1 cellular context compared by ENCODE assay signal in the genomic region with DNA sequence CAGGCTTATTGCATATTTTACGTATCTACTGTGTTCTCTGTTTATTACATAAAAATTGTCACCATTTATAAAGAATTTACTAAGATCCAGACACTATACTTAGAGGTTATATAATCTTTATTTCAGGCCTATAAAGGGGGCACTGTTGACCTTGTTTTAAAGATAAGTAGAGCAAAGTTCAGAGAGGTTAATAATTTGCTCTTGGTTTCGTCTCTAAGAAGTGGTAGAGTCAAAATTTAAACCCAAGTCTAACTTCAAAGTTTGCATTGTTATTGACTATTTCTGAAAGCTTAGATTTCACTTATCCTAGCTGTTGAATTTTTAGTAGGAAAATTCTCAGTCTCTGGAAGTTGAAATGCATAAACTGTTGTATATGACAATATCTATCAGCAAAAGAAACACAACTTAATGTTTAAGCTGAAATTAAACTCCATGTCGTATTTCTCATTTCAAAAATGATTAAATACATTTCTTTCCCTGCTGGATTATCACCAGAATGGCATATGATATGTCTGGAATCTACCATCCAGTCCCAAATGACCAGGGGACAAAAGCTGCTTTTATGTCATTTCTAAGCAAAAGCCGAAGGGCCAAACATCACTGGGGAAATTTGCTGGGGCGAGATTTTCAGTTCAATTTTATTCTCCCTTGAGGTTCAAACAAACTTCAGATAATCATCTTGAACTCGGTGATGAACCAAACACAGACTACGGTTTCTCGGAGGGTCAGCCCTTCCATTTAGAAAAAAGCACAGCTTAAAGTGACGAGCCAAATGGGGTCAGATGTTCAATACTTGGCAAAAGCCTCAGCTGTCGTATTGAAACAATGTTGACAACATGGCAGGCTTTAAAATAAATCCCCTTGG.
TF ChIP-seq lines count a peak whose summit lies in the region.

No MANE protein-coding gene starts in this region.

TF ChIP-seq in HepG2, 621 proteins besides CTCF, POLR2A, EP300 and RAD21 (continued from another document and continues in another):
- TF ChIP-seq, protein P1, sequence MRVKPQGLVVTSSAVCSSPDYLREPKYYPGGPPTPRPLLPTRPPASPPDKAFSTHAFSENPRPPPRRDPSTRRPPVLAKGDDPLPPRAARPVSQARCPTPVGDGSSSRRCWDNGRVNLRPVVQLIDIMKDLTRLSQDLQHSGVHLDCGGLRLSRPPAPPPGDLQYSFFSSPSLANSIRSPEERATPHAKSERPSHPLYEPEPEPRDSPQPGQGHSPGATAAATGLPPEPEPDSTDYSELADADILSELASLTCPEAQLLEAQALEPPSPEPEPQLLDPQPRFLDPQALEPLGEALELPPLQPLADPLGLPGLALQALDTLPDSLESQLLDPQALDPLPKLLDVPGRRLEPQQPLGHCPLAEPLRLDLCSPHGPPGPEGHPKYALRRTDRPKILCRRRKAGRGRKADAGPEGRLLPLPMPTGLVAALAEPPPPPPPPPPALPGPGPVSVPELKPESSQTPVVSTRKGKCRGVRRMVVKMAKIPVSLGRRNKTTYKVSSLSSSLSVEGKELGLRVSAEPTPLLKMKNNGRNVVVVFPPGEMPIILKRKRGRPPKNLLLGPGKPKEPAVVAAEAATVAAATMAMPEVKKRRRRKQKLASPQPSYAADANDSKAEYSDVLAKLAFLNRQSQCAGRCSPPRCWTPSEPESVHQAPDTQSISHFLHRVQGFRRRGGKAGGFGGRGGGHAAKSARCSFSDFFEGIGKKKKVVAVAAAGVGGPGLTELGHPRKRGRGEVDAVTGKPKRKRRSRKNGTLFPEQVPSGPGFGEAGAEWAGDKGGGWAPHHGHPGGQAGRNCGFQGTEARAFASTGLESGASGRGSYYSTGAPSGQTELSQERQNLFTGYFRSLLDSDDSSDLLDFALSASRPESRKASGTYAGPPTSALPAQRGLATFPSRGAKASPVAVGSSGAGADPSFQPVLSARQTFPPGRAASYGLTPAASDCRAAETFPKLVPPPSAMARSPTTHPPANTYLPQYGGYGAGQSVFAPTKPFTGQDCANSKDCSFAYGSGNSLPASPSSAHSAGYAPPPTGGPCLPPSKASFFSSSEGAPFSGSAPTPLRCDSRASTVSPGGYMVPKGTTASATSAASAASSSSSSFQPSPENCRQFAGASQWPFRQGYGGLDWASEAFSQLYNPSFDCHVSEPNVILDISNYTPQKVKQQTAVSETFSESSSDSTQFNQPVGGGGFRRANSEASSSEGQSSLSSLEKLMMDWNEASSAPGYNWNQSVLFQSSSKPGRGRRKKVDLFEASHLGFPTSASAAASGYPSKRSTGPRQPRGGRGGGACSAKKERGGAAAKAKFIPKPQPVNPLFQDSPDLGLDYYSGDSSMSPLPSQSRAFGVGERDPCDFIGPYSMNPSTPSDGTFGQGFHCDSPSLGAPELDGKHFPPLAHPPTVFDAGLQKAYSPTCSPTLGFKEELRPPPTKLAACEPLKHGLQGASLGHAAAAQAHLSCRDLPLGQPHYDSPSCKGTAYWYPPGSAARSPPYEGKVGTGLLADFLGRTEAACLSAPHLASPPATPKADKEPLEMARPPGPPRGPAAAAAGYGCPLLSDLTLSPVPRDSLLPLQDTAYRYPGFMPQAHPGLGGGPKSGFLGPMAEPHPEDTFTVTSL (CRISPR knock-in tag; IDR thresholded peaks at IDR 0.05; ENCODE audit: borderline replicate concordance), result peak; percentile 36; the same call in 1 of the 2 replicates
- no peak for TF ChIP-seq KLF6 (CRISPR knock-in tag; IDR thresholded peaks at IDR 0.05)
- TF ChIP-seq, protein P2, sequence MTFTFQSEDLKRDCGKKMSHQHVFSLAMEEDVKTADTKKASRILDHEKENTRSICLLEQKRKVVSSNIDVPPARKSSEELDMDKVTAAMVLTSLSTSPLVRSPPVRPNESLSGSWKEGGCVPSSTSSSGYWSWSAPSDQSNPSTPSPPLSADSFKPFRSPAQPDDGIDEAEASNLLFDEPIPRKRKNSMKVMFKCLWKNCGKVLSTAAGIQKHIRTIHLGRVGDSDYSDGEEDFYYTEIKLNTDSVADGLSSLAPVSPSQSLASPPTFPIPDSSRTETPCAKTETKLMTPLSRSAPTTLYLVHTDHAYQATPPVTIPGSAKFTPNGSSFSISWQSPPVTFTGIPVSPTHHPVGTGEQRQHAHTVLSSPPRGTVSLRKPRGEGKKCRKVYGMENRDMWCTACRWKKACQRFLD (CRISPR knock-in tag; IDR thresholded peaks at IDR 0.05; ENCODE audit: borderline replicate concordance), result no peak
- TF ChIP-seq ZFP36L1 (CRISPR knock-in tag; IDR thresholded peaks at IDR 0.05), result no peak
- TF ChIP-seq, protein P3, sequence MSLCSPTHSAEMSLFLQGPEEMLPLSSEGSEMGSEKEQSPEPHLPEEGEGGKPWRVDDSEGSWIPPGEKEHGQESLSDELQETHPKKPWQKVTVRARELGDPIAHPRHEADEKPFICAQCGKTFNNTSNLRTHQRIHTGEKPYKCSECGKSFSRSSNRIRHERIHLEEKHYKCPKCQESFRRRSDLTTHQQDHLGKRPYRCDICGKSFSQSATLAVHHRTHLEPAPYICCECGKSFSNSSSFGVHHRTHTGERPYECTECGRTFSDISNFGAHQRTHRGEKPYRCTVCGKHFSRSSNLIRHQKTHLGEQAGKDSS (CRISPR knock-in tag; IDR thresholded peaks at IDR 0.05; ENCODE audit: borderline replicate concordance, low read depth), result no peak
- no peak for TF ChIP-seq ZNF350 (CRISPR knock-in tag; IDR thresholded peaks at IDR 0.05; ENCODE audit: borderline replicate concordance, low read depth)
- TF ChIP-seq SRF (IDR thresholded peaks at IDR 0.05; ENCODE audit: low read depth, low read length), result no peak
- TF ChIP-seq, protein P4, sequence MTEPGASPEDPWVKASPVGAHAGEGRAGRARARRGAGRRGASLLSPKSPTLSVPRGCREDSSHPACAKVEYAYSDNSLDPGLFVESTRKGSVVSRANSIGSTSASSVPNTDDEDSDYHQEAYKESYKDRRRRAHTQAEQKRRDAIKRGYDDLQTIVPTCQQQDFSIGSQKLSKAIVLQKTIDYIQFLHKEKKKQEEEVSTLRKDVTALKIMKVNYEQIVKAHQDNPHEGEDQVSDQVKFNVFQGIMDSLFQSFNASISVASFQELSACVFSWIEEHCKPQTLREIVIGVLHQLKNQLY (CRISPR knock-in tag; IDR thresholded peaks at IDR 0.05), result 0 out of 2 replicates have a peak, but pooled peaks have one; percentile 20
- TF ChIP-seq ZBTB7A (CRISPR knock-in tag; IDR thresholded peaks at IDR 0.05), result no peak
- TF ChIP-seq MIXL1 (CRISPR knock-in tag; IDR thresholded peaks at IDR 0.05), result peak; percentile 18; the same call in 1 of the 2 replicates
- TF ChIP-seq SIX4 (CRISPR knock-in tag; IDR thresholded peaks at IDR 0.05), result peak; percentile 36; the same call in 1 of the 2 replicates
- no peak for TF ChIP-seq HMG20B (CRISPR knock-in tag; conservative IDR thresholded peaks at IDR 0.05)
- TF ChIP-seq HDAC1 (CRISPR knock-in tag; IDR thresholded peaks at IDR 0.05), result no peak
- TF ChIP-seq, protein P5, sequence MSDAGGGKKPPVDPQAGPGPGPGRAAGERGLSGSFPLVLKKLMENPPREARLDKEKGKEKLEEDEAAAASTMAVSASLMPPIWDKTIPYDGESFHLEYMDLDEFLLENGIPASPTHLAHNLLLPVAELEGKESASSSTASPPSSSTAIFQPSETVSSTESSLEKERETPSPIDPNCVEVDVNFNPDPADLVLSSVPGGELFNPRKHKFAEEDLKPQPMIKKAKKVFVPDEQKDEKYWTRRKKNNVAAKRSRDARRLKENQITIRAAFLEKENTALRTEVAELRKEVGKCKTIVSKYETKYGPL (CRISPR knock-in tag; IDR thresholded peaks at IDR 0.05), result peak; percentile 76; the same call in 1 of the 2 replicates
- TF ChIP-seq ZNF816 (CRISPR knock-in tag; IDR thresholded peaks at IDR 0.05; ENCODE audit: borderline replicate concordance), result no peak
- peak; percentile 59; the same call in 1 of the 2 replicates for TF ChIP-seq CREM (IDR thresholded peaks at IDR 0.05)
- no peak for TF ChIP-seq CREM (CRISPR knock-in tag; IDR thresholded peaks at IDR 0.05)
- TF ChIP-seq, protein P6, sequence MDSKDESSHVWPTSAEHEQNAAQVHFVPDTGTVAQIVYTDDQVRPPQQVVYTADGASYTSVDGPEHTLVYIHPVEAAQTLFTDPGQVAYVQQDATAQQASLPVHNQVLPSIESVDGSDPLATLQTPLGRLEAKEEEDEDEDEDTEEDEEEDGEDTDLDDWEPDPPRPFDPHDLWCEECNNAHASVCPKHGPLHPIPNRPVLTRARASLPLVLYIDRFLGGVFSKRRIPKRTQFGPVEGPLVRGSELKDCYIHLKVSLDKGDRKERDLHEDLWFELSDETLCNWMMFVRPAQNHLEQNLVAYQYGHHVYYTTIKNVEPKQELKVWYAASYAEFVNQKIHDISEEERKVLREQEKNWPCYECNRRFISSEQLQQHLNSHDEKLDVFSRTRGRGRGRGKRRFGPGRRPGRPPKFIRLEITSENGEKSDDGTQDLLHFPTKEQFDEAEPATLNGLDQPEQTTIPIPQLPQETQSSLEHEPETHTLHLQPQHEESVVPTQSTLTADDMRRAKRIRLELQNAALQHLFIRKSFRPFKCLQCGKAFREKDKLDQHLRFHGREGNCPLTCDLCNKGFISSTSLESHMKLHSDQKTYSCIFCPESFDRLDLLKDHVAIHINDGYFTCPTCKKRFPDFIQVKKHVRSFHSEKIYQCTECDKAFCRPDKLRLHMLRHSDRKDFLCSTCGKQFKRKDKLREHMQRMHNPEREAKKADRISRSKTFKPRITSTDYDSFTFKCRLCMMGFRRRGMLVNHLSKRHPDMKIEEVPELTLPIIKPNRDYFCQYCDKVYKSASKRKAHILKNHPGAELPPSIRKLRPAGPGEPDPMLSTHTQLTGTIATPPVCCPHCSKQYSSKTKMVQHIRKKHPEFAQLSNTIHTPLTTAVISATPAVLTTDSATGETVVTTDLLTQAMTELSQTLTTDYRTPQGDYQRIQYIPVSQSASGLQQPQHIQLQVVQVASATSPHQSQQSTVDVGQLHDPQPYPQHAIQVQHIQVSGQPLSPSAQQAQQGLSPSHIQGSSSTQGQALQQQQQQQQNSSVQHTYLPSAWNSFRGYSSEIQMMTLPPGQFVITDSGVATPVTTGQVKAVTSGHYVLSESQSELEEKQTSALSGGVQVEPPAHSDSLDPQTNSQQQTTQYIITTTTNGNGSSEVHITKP (CRISPR knock-in tag; IDR thresholded peaks at IDR 0.05; ENCODE audit: low read depth), result peak; percentile 84
- 0 out of 2 replicates have a peak, but pooled peaks have one; percentile 9 for TF ChIP-seq CEBPG (CRISPR knock-in tag; IDR thresholded peaks at IDR 0.05)
- TF ChIP-seq NCOA2 (CRISPR knock-in tag; IDR thresholded peaks at IDR 0.05), result peak; percentile 68
- TF ChIP-seq XBP1 (CRISPR knock-in tag; IDR thresholded peaks at IDR 0.05), result no peak
- TF ChIP-seq, protein P7, sequence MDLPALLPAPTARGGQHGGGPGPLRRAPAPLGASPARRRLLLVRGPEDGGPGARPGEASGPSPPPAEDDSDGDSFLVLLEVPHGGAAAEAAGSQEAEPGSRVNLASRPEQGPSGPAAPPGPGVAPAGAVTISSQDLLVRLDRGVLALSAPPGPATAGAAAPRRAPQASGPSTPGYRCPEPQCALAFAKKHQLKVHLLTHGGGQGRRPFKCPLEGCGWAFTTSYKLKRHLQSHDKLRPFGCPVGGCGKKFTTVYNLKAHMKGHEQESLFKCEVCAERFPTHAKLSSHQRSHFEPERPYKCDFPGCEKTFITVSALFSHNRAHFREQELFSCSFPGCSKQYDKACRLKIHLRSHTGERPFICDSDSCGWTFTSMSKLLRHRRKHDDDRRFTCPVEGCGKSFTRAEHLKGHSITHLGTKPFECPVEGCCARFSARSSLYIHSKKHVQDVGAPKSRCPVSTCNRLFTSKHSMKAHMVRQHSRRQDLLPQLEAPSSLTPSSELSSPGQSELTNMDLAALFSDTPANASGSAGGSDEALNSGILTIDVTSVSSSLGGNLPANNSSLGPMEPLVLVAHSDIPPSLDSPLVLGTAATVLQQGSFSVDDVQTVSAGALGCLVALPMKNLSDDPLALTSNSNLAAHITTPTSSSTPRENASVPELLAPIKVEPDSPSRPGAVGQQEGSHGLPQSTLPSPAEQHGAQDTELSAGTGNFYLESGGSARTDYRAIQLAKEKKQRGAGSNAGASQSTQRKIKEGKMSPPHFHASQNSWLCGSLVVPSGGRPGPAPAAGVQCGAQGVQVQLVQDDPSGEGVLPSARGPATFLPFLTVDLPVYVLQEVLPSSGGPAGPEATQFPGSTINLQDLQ (CRISPR knock-in tag; IDR thresholded peaks at IDR 0.05), result no peak
- peak; percentile 72 for TF ChIP-seq HNF4A (CRISPR knock-in tag; IDR thresholded peaks at IDR 0.05)
- no peak for TF ChIP-seq TP53 (CRISPR knock-in tag; conservative IDR thresholded peaks at IDR 0.05)
- TF ChIP-seq NFIC (IDR thresholded peaks at IDR 0.05; ENCODE audit: low read length), result peak; percentile 63; the same call in 1 of the 2 replicates
- TF ChIP-seq, protein P8, sequence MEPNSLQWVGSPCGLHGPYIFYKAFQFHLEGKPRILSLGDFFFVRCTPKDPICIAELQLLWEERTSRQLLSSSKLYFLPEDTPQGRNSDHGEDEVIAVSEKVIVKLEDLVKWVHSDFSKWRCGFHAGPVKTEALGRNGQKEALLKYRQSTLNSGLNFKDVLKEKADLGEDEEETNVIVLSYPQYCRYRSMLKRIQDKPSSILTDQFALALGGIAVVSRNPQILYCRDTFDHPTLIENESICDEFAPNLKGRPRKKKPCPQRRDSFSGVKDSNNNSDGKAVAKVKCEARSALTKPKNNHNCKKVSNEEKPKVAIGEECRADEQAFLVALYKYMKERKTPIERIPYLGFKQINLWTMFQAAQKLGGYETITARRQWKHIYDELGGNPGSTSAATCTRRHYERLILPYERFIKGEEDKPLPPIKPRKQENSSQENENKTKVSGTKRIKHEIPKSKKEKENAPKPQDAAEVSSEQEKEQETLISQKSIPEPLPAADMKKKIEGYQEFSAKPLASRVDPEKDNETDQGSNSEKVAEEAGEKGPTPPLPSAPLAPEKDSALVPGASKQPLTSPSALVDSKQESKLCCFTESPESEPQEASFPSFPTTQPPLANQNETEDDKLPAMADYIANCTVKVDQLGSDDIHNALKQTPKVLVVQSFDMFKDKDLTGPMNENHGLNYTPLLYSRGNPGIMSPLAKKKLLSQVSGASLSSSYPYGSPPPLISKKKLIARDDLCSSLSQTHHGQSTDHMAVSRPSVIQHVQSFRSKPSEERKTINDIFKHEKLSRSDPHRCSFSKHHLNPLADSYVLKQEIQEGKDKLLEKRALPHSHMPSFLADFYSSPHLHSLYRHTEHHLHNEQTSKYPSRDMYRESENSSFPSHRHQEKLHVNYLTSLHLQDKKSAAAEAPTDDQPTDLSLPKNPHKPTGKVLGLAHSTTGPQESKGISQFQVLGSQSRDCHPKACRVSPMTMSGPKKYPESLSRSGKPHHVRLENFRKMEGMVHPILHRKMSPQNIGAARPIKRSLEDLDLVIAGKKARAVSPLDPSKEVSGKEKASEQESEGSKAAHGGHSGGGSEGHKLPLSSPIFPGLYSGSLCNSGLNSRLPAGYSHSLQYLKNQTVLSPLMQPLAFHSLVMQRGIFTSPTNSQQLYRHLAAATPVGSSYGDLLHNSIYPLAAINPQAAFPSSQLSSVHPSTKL (CRISPR knock-in tag; IDR thresholded peaks at IDR 0.05), result peak; percentile 82
- peak; percentile 40 for TF ChIP-seq FOXA3 (CRISPR knock-in tag; IDR thresholded peaks at IDR 0.05)
- TF ChIP-seq PLRG1 (conservative IDR thresholded peaks at IDR 0.05), result no peak
- TF ChIP-seq, protein P9, sequence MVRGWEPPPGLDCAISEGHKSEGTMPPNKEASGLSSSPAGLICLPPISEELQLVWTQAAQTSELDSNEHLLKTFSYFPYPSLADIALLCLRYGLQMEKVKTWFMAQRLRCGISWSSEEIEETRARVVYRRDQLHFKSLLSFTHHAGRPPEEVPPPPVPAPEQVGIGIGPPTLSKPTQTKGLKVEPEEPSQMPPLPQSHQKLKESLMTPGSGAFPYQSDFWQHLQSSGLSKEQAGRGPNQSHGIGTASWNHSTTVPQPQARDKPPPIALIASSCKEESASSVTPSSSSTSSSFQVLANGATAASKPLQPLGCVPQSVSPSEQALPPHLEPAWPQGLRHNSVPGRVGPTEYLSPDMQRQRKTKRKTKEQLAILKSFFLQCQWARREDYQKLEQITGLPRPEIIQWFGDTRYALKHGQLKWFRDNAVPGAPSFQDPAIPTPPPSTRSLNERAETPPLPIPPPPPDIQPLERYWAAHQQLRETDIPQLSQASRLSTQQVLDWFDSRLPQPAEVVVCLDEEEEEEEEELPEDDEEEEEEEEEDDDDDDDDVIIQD (CRISPR knock-in tag; IDR thresholded peaks at IDR 0.05; ENCODE audit: low read depth), result 0 out of 2 replicates have a peak, but pooled peaks have one; percentile 15
- peak; percentile 94 for TF ChIP-seq RXRB (CRISPR knock-in tag; IDR thresholded peaks at IDR 0.05; ENCODE audit: borderline replicate concordance)
- TF ChIP-seq PPARG (CRISPR knock-in tag; conservative IDR thresholded peaks at IDR 0.05), result peak; percentile 97
